ENCODE assay signal across 18 cellular contexts in genomic region chr20:20427202-20427864, GRCh38. TPM values are rescaled to one million over a fixed set of nuclear protein-coding genes. Genes with fewer than 3 reads are reported as not detected.
"Had no signal": no experiment of that assay in that cellular context is flagged by ENCODE, and none has a peak within 500 bp of the region (broad histone marks: within the 10 kb centered on the region; RNA-seq: fewer than 3 reads in every experiment).

No MANE protein-coding gene starts in this region.

- ATAC-seq: esophagus mucosa, heart left ventricle had no signal

- H3K4me3 ChIP-seq: gastrocnemius medialis, heart left ventricle, left ventricle myocardium inferior, SK-N-MC had no signal

- DNase-seq: activated B cell treated with CpG ODN at 0.5 μM for 24 hours; activated effector memory CD4-positive, alpha-beta T cell treated with anti-CD3 and anti-CD28 coated beads, Interleukin-2, amount 50 U/mL, for 16 hours; activated naive CD8-positive, alpha-beta T cell treated with anti-CD3 and anti-CD28 coated beads for 36 hours; amniotic stem cell; effector CD8-positive, alpha-beta T cell; heart left ventricle; kidney glomerular epithelial cell; left ventricle myocardium inferior; mammary epithelial cell; midbrain; nucleus accumbens had no signal

- H3K27ac ChIP-seq: gastrocnemius medialis, heart left ventricle, left ventricle myocardium inferior, SK-N-MC had no signal

- H3K27ac Mint-ChIP-seq: activated B cell treated with CpG ODN at 0.5 μM for 24 hours; activated naive CD8-positive, alpha-beta T cell treated with anti-CD3 and anti-CD28 coated beads for 36 hours; dendritic cell treated with granulocyte-macrophage colony-stimulating factor and Interleukin-4, amounts not matched to agents 40 ng/mL and 50 ng/mL, for 4 days; nephron had no signal

- H3K27me3 ChIP-seq: gastrocnemius medialis, heart left ventricle had no signal

- H3K4me1 Mint-ChIP-seq: activated B cell treated with CpG ODN at 0.5 μM for 24 hours had no signal

- H3K9me3 ChIP-seq: gastrocnemius medialis, heart left ventricle, left ventricle myocardium inferior had no signal

- H3K4me1 ChIP-seq: heart left ventricle, left ventricle myocardium inferior had no signal

- H3K4me3 Mint-ChIP-seq: activated B cell treated with CpG ODN at 0.5 μM for 24 hours; activated naive CD8-positive, alpha-beta T cell treated with anti-CD3 and anti-CD28 coated beads for 36 hours; dendritic cell treated with granulocyte-macrophage colony-stimulating factor and Interleukin-4, amounts not matched to agents 40 ng/mL and 50 ng/mL, for 4 days; nephron had no signal

- H3K27me3 Mint-ChIP-seq: activated B cell treated with CpG ODN at 0.5 μM for 24 hours; activated naive CD8-positive, alpha-beta T cell treated with anti-CD3 and anti-CD28 coated beads for 36 hours; dendritic cell treated with granulocyte-macrophage colony-stimulating factor and Interleukin-4, amounts not matched to agents 40 ng/mL and 50 ng/mL, for 4 days had no signal

- H3K9me3 Mint-ChIP-seq: activated B cell treated with CpG ODN at 0.5 μM for 24 hours; activated naive CD8-positive, alpha-beta T cell treated with anti-CD3 and anti-CD28 coated beads for 36 hours; dendritic cell treated with granulocyte-macrophage colony-stimulating factor and Interleukin-4, amounts not matched to agents 40 ng/mL and 50 ng/mL, for 4 days; nephron had no signal

RNA-seq across cellular contexts. Expression of gene INSM1, which starts 59.4 kb away (rescaled TPM):
- total RNA-seq: activated B cell treated with CpG ODN at 0.5 μM for 24 hours, chondrocyte, esophagus mucosa, gastrocnemius medialis, left ventricle myocardium inferior, mammary epithelial cell, ureter had no signal
- polyA plus RNA-seq: heart left ventricle, mammary epithelial cell had no signal
